ENCODE assay signal across 16 cellular contexts in genomic region chr13:64633948-64634347, GRCh38.
"Had no signal": no experiment of that assay in that cellular context is flagged by ENCODE, and none has a peak within 500 bp of the region (broad histone marks: within the 10 kb centered on the region; RNA-seq: fewer than 3 reads in every experiment).

No MANE protein-coding gene starts in this region.

- H3K4me3 ChIP-seq: cardiac muscle cell, smooth muscle cell, thyroid gland, uterus had no signal

- H3K36me3 ChIP-seq: cardiac muscle cell, thyroid gland, uterus had no signal

- H3K27ac ChIP-seq: cardiac muscle cell, thyroid gland, uterus had no signal

- H3K9me3 ChIP-seq: thyroid gland, uterus had no signal

- H3K4me2 ChIP-seq: smooth muscle cell had no signal

- FAIRE-seq: colon had no signal

- ATAC-seq: activated CD4-positive, CD25-positive, alpha-beta regulatory T cell treated with anti-CD3 and anti-CD28 coated beads, Interleukin-2, amount 50 U/mL, for 24 hours; activated CD8-positive, alpha-beta memory T cell treated with anti-CD3 and anti-CD28 coated beads, Interleukin-2, amount 10 ng/mL, durations not matched to agents 7 days and 5 days; activated T-cell treated with anti-CD3 and anti-CD28 coated beads, Interleukin-2, amount 50 U/mL, for 4 hours; left lobe of liver; natural killer cell treated with Interleukin-12 subunit alpha and Interleukin-12 subunit beta and Interleukin-15 and Interleukin-18, amount 100 ng/mL, for 72 hours; right cardiac atrium had no signal

- H3K4me1 ChIP-seq: thyroid gland, uterus had no signal

- DNase-seq: activated CD4-positive, alpha-beta T cell treated with anti-CD3 and anti-CD28 coated beads, Interleukin-2, amount 50 U/mL, for 4 hours; activated CD8-positive, alpha-beta memory T cell treated with anti-CD3 and anti-CD28 coated beads, Interleukin-2, amount 10 ng/mL, durations not matched to agents 7 days and 5 days; activated effector memory CD4-positive, alpha-beta T cell treated with anti-CD3 and anti-CD28 coated beads, Interleukin-2, amount 50 U/mL, for 16 hours; activated T-cell treated with anti-CD3 and anti-CD28 coated beads, Interleukin-2, amount 50 U/mL, for 4 hours; foreskin melanocyte; head of caudate nucleus; occipital lobe; right cardiac atrium; thyroid gland; uterus had no signal

- H3K27me3 ChIP-seq: cardiac muscle cell, thyroid gland, uterus had no signal
